14 cellular contexts compared by ENCODE assay signal in the genomic region with DNA sequence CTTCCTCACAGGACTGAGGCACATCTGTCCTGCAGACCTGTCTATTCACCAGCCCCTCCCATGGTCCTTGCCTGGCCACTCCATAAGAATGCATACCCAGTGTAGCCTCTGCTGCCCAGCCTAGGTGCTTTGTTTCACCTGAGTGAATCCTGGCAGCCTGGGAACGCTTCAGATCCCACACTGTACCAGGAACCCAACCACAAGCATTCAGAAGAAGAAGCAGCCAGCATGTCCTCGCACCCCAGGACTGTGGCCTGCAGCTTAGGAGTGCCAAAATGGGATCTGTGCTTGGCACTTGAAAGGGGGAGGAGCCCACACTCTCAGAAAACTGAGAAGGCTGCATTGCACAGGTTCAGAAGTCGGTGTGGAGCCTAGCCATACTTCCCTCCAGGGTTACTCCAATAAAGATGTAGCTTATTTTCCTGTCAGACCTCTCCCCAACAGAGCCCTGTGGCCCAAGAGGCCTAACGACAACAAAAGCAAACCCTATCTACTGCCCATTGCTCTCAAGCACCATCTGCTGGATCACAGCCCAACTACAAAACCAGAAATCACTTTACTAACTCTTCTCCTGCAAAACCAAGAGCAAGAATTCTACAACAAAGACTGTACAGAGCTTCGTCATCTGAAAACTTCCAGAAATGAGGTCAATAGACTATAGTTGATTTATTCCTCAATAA.
DNase-seq lines count a peak whose midpoint lies in the region; ATAC-seq and TF ChIP-seq lines count a peak whose summit lies in the region.
"Had no signal": no experiment of that assay in that cellular context is flagged by ENCODE, and none has a peak within 500 bp of the region (broad histone marks: within the 10 kb centered on the region; RNA-seq: fewer than 3 reads in every experiment).

No MANE protein-coding gene starts in this region.

- H3K4me1 ChIP-seq in OCI-LY1 (ENCODE audit: insufficient read depth, low read length, severe bottlenecking) (no peaks in the 10 kb centered on the region), testis (no peaks in the 10 kb centered on the region), gastroesophageal sphincter (no peaks in the 10 kb centered on the region), lower lobe of right lung (no peaks in the 10 kb centered on the region)
- H3K4me1 ChIP-seq: parathyroid adenoma had no signal

- TF ChIP-seq POLR2A in testis (IDR thresholded peaks at IDR 0.05), result no peak
- TF ChIP-seq POLR2A in gastroesophageal sphincter (IDR thresholded peaks at IDR 0.05), result no peak

- TF ChIP-seq CTCF in OCI-LY1 (IDR thresholded peaks at IDR 0.05; ENCODE audit: low read length) (peak; percentile 38; the same call in 1 of the 2 replicates), epithelial cell of esophagus (IDR thresholded peaks at IDR 0.05; ENCODE audit: insufficient read depth, low read depth, low read length, missing control alignments) (no peak), testis (IDR thresholded peaks at IDR 0.05) (peak in 1 of 3 experiments; percentile 15), gastroesophageal sphincter (IDR thresholded peaks at IDR 0.05) (no peak), lower lobe of right lung (IDR thresholded peaks at IDR 0.05) (no peak), GM10248 (IDR thresholded peaks at IDR 0.05; ENCODE audit: control extremely low read depth, extremely low read depth, low read depth, missing control alignments) (no peak)

- intact Hi-C loops in testis (cut with DNase I; ENCODE audit: low total_unique reads) (no loop called here), lower lobe of right lung (cut with DNase I) (no loop called here)

- H3K9me3 ChIP-seq in OCI-LY1 (ENCODE audit: low read length) (no peaks in the 10 kb centered on the region), testis (no peaks in the 10 kb centered on the region), gastroesophageal sphincter (peaks cover 0 to 12% (median 0%) of the 10 kb centered on the region in 3 donors), lower lobe of right lung (peaks cover 5% of the 10 kb centered on the region)

- H3K36me3 ChIP-seq in OCI-LY1 (ENCODE audit: insufficient read depth, low read length) (no peaks in the 10 kb centered on the region), testis (ENCODE audit: low read depth, missing control alignments) (no peaks in the 10 kb centered on the region), gastroesophageal sphincter (no peaks in the 10 kb centered on the region), lower lobe of right lung (no peaks in the 10 kb centered on the region)

- no peaks in the 10 kb centered on the region for H4K20me1 ChIP-seq in OCI-LY1 (ENCODE audit: insufficient read depth, low read length)

- no peak overlapping the region for H3K27ac ChIP-seq in OCI-LY1 (ENCODE audit: low read depth, low read length, poor library complexity, severe bottlenecking)
- H3K27ac ChIP-seq in testis, result no peak overlapping the region
- no peak overlapping the region for H3K27ac ChIP-seq in gastroesophageal sphincter
- no peak overlapping the region for H3K27ac ChIP-seq in lower lobe of right lung
- H3K27ac ChIP-seq: parathyroid adenoma had no signal

- no peaks in the 10 kb centered on the region for H3K9me2 ChIP-seq in OCI-LY1 (ENCODE audit: low read depth, low read length)

- ATAC-seq in gastroesophageal sphincter (no peak), lower lobe of right lung (no peak)
- ATAC-seq: Right ventricle myocardium inferior had no signal

- no peak overlapping the region for H2AFZ ChIP-seq in OCI-LY1 (ENCODE audit: low read length)
- H2AFZ ChIP-seq: parathyroid adenoma had no signal

- POLR2A ChIA-PET in GM10248 (lab: Yijun Ruan, JAX), result no interaction called here

- DNase-seq in NCI-H748 (lab: John Stamatoyannopoulos, UW; ENCODE audit: unreplicated experiment) (peak; percentile 24), NCI-H748 treated with DMSO at 0.1 percent for 48 hours (lab: John Stamatoyannopoulos, UW) (no peak), epithelial cell of esophagus (ENCODE audit: low read depth) (peak; percentile 2), testis (peak; percentile 33), lower lobe of right lung (no peak), GM10248 (ENCODE audit: extremely low spot score) (no peak)
- DNase-seq: activated CD8-positive, alpha-beta memory T cell treated with anti-CD3 and anti-CD28 coated beads for 24 hours; NCI-H1105; stimulated activated CD4-positive, alpha-beta T cell treated with anti-CD3 and anti-CD28 coated beads, Interleukin-12 subunit alpha, Interleukin-12 subunit beta, amount 100 ng/mL, for 4 hours; substantia nigra had no signal

- H3K27me3 ChIP-seq in OCI-LY1 (ENCODE audit: insufficient read depth, low read length) (no peaks in the 10 kb centered on the region), testis (no peaks in the 10 kb centered on the region), gastroesophageal sphincter (no peaks in the 10 kb centered on the region), lower lobe of right lung (ENCODE audit: low read depth) (no peaks in the 10 kb centered on the region)

- no peak for TF ChIP-seq EP300 in gastroesophageal sphincter (IDR thresholded peaks at IDR 0.05)

- no peak overlapping the region for H3K9ac ChIP-seq in OCI-LY1 (ENCODE audit: low read length)
- H3K9ac ChIP-seq: parathyroid adenoma had no signal

- no peaks in the 10 kb centered on the region for H3F3A ChIP-seq in OCI-LY1 (ENCODE audit: insufficient read depth, low read length)

- no peak overlapping the region for H3K4me3 ChIP-seq in OCI-LY1 (ENCODE audit: low read depth, low read length, poor library complexity, severe bottlenecking)
- no peak overlapping the region for H3K4me3 ChIP-seq in epithelial cell of esophagus (ENCODE audit: low read length)
- no peak overlapping the region for H3K4me3 ChIP-seq in testis
- H3K4me3 ChIP-seq in gastroesophageal sphincter, result no peak overlapping the region
- no peak overlapping the region for H3K4me3 ChIP-seq in lower lobe of right lung

- 72 to 85% methylated on average over 4 to 5 of the region's 5 CpGs for WGBS in testis, 2 donors
- 42 to 70% methylated on average over 2 to 3 of the region's 5 CpGs for WGBS in gastroesophageal sphincter (ENCODE audit: low coverage in 1 of 2), 2 donors

- CTCF ChIA-PET in GM10248 (lab: Yijun Ruan, JAX), result interaction anchor here (1.5 kb wide), 1 partner anchor 10 kb away, joined by 4 read pairs; no protein-coding TSS in a partner anchor

- H3K79me2 ChIP-seq in OCI-LY1 (ENCODE audit: insufficient read depth, low read length), result no peaks in the 10 kb centered on the region
- H3K79me2 ChIP-seq: parathyroid adenoma had no signal

- H3K4me2 ChIP-seq in OCI-LY1 (ENCODE audit: low read length), result no peak overlapping the region

Comparison
In these comparisons a context has a peak if more than half of its experiments do, and no peak if none do; other contexts are left out.
1. DNase-seq: peak in NCI-H748 (single experiment), epithelial cell of esophagus (single experiment) and testis (single experiment); none in NCI-H748 treated with DMSO at 0.1 percent for 48 hours (single experiment), lower lobe of right lung (single experiment) and GM10248 (single experiment).